8 cellular contexts compared by ENCODE assay signal in the genomic region with DNA sequence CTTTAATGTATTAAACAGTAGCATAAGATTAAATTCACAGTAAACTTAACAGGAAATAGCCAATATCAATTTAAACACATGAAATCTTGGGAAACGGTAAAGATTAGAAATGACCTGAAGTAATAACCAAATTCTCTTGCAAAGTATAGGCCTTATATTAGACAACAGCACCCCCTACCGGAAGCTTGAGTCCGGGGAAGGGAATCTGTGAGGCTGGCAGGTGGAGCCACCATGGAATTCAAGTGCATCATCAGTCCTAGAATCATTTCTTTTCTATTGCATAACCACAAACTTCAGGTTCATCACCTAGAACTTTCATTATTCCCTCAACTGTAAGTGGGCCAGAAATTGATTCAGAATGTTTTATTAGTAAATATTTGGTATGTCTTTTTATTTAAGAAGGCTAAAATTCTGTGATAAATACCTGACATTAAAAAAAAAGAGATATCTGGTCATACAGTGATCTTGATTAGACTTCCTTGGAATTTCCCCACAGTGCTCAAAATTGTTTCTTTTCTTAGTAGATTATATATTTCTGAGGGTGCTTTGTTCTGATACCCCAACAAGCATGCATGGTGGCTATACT. TPM values are rescaled to one million over a fixed set of nuclear protein-coding genes. Genes with fewer than 3 reads are reported as not detected.
DNase-seq lines count a peak whose midpoint lies in the region; ATAC-seq and TF ChIP-seq lines count a peak whose summit lies in the region.

No MANE protein-coding gene starts in this region.

- TF ChIP-seq CTCF in CD8-positive, alpha-beta T cell (IDR thresholded peaks at IDR 0.05) = peak; percentile 94
- TF ChIP-seq CTCF in SU-DHL-6 (IDR thresholded peaks at IDR 0.05; ENCODE audit: insufficient read depth, low read length, poor library complexity, severe bottlenecking) (peak; percentile 73), heart right ventricle (IDR thresholded peaks at IDR 0.05) (peak; percentile 57 to 92 (median 90))

- peaks cover 6% of the 10 kb centered on the region for H3K27me3 Mint-ChIP-seq in CD8-positive, alpha-beta T cell (ENCODE audit: low read depth)
- no peaks in the 10 kb centered on the region for H3K27me3 Mint-ChIP-seq in activated naive CD8-positive, alpha-beta T cell treated with anti-CD3 and anti-CD28 coated beads, Interleukin-2, amount 50 U/mL, for 24 hours

- H3K27me3 ChIP-seq in CD8-positive, alpha-beta T cell (ENCODE audit: insufficient read depth, low read length) = no peaks in the 10 kb centered on the region
- H3K27me3 ChIP-seq in SU-DHL-6 (ENCODE audit: low read length) (no peaks in the 10 kb centered on the region), heart right ventricle (peaks cover 0 to 20% (median 13%) of the 10 kb centered on the region in 7 donors)

- no peaks in the 10 kb centered on the region for H3K4me1 ChIP-seq in CD8-positive, alpha-beta T cell (ENCODE audit: insufficient read depth, low read length)
- H3K4me1 ChIP-seq in heart right ventricle = no peaks in the 10 kb centered on the region

- no peak overlapping the region for H3K9ac ChIP-seq in SU-DHL-6 (ENCODE audit: low read length)

- no peak for ATAC-seq in CD8-positive, alpha-beta T cell
- ATAC-seq in GM21529 (IDR thresholded peaks at IDR 0.05; ENCODE audit: unreplicated experiment) (peak; percentile 78), heart right ventricle (peak in 1 of 8 donors; percentile 53), GM18870 (IDR thresholded peaks at IDR 0.05; ENCODE audit: unreplicated experiment) (no peak)
- ATAC-seq in activated naive CD8-positive, alpha-beta T cell treated with anti-CD3 and anti-CD28 coated beads, Interleukin-2, amount 50 U/mL, for 24 hours = no peak

- POLR2A ChIA-PET in CD8-positive, alpha-beta T cell (lab: Charles Lee) = no interaction called here

- no peak overlapping the region for H3K4me3 ChIP-seq in CD8-positive, alpha-beta T cell (ENCODE audit: low read depth, low read length)
- H3K4me3 ChIP-seq in SU-DHL-6 (ENCODE audit: insufficient read depth, low read length, poor library complexity, severe bottlenecking) = no peak overlapping the region
- H3K4me3 ChIP-seq in heart right ventricle = no peak overlapping the region

- H3K4me3 Mint-ChIP-seq in CD8-positive, alpha-beta T cell = no peak overlapping the region
- H3K4me3 Mint-ChIP-seq in activated naive CD8-positive, alpha-beta T cell treated with anti-CD3 and anti-CD28 coated beads, Interleukin-2, amount 50 U/mL, for 24 hours = no peak overlapping the region

- H3K4me2 ChIP-seq in SU-DHL-6 (ENCODE audit: low read depth, low read length, poor library complexity, severe bottlenecking) = no peak overlapping the region

- H4K20me1 ChIP-seq in SU-DHL-6 (ENCODE audit: low read depth, low read length) = no peaks in the 10 kb centered on the region

- no peaks in the 10 kb centered on the region for H3K36me3 Mint-ChIP-seq in CD8-positive, alpha-beta T cell
- no peaks in the 10 kb centered on the region for H3K36me3 Mint-ChIP-seq in activated naive CD8-positive, alpha-beta T cell treated with anti-CD3 and anti-CD28 coated beads, Interleukin-2, amount 50 U/mL, for 24 hours (ENCODE audit: low read depth)

- no peaks in the 10 kb centered on the region for H3K9me3 Mint-ChIP-seq in CD8-positive, alpha-beta T cell
- peaks cover 11% of the 10 kb centered on the region for H3K9me3 Mint-ChIP-seq in activated naive CD8-positive, alpha-beta T cell treated with anti-CD3 and anti-CD28 coated beads, Interleukin-2, amount 50 U/mL, for 24 hours

- intact Hi-C loops in CD8-positive, alpha-beta T cell (cut with DNase I, micrococcal nuclease) = loop anchor here (1.0 to 10.0 kb wide), 7 partner anchors 115 to 1613 kb away; no protein-coding TSS in a partner anchor
- intact Hi-C loops in heart right ventricle (cut with DNase I) = loop anchor here (1.0 to 10.0 kb wide), 6 partner anchors 660 to 827 kb away; no protein-coding TSS in a partner anchor

- H3K79me2 ChIP-seq in SU-DHL-6 (ENCODE audit: insufficient read depth, low read length) = no peaks in the 10 kb centered on the region

- no peak overlapping the region for H3K27ac ChIP-seq in CD8-positive, alpha-beta T cell (ENCODE audit: low read depth, low read length)
- H3K27ac ChIP-seq in SU-DHL-6 (ENCODE audit: low read depth, low read length) (no peak overlapping the region), heart right ventricle (no peak overlapping the region)

- CTCF ChIA-PET in CD8-positive, alpha-beta T cell (lab: Charles Lee) = interaction anchor here (0.7 to 3.3 kb wide), 9 partner anchors 8 to 834 kb away, joined by 3 to 37 read pairs (median 3); no protein-coding TSS in a partner anchor

- no peaks in the 10 kb centered on the region for H3F3A ChIP-seq in SU-DHL-6 (ENCODE audit: insufficient read depth)

- H3K36me3 ChIP-seq in CD8-positive, alpha-beta T cell (ENCODE audit: insufficient read depth, low read length) = no peaks in the 10 kb centered on the region
- H3K36me3 ChIP-seq in SU-DHL-6 (ENCODE audit: low read length) (no peaks in the 10 kb centered on the region), heart right ventricle (no peaks in the 10 kb centered on the region)

- no peak overlapping the region for H2AFZ ChIP-seq in SU-DHL-6 (ENCODE audit: low read depth, low read length, severe bottlenecking)

- H3K4me1 Mint-ChIP-seq in CD8-positive, alpha-beta T cell (ENCODE audit: low read depth) = peaks cover 3% of the 10 kb centered on the region
- H3K4me1 Mint-ChIP-seq in activated naive CD8-positive, alpha-beta T cell treated with anti-CD3 and anti-CD28 coated beads, Interleukin-2, amount 50 U/mL, for 24 hours = peaks cover 13% of the 10 kb centered on the region

- no peaks in the 10 kb centered on the region for H3K9me3 ChIP-seq in CD8-positive, alpha-beta T cell (ENCODE audit: low read length)
- no peaks in the 10 kb centered on the region for H3K9me3 ChIP-seq in SU-DHL-6 (ENCODE audit: insufficient read depth, low read length)
- H3K9me3 ChIP-seq in heart right ventricle = no peaks in the 10 kb centered on the region

- WGBS in heart right ventricle, 2 donors = 1 to 2% methylated on average over 3 of the region's 3 CpGs

- DNase-seq in CD8-positive, alpha-beta T cell = peak; percentile 39 to 77 (median 67)
- DNase-seq in NCI-H1048 (lab: John Stamatoyannopoulos, UW) (peak; percentile 58), heart right ventricle (peak; percentile 25 to 72), renal cortical epithelial cell (ENCODE audit: low read depth) (peak; percentile 78)
- peak; percentile 74 for DNase-seq in activated naive CD8-positive, alpha-beta T cell treated with anti-CD3 and anti-CD28 coated beads, Interleukin-2, amount 50 U/mL, for 24 hours

- H3K9me2 ChIP-seq in SU-DHL-6 (replicated peaks; ENCODE audit: insufficient read depth, low read length) = no peaks in the 10 kb centered on the region

- no peak overlapping the region for H3K27ac Mint-ChIP-seq in CD8-positive, alpha-beta T cell
- no peak overlapping the region for H3K27ac Mint-ChIP-seq in activated naive CD8-positive, alpha-beta T cell treated with anti-CD3 and anti-CD28 coated beads, Interleukin-2, amount 50 U/mL, for 24 hours

RNA-seq across cellular contexts. Expression of gene AP5M1, which starts 48.6 kb away (rescaled TPM):
- total RNA-seq in CD8-positive, alpha-beta T cell = 10 to 100 TPM; 38.5 to 42.4 TPM
- total RNA-seq in heart right ventricle = 10 to 100 TPM; 41.1 to 56.8 (median 47.8) TPM
- polyA plus RNA-seq in heart right ventricle = 10 to 100 TPM in 1 of 2 donors, 1 to 10 TPM in 1; 4.7 to 13.7 TPM
- total RNA-seq in renal cortical epithelial cell = 33.5 and 73.5 TPM in 2 replicates

RNA-seq across cellular contexts. Expression of gene EXOC5, which starts 48.6 kb away (rescaled TPM):
- 10 to 100 TPM; 17.0 to 17.8 TPM for total RNA-seq in CD8-positive, alpha-beta T cell
- total RNA-seq in heart right ventricle (10 to 100 TPM; 54.7 to 70.1 (median 61.4) TPM), renal cortical epithelial cell (74.8 and 83.0 TPM in 2 replicates)
- 10 to 100 TPM in 1 of 2 donors, 1 to 10 TPM in 1; 5.5 to 12.9 TPM for polyA plus RNA-seq in heart right ventricle
